9 cellular contexts compared by ENCODE assay signal in genomic region chr4:47010347-47011188, GRCh38. TPM values are rescaled to one million over a fixed set of nuclear protein-coding genes. Genes with fewer than 3 reads are reported as not detected.
DNase-seq lines count a peak whose midpoint lies in the region; ATAC-seq and TF ChIP-seq lines count a peak whose summit lies in the region.
"Had no signal": no experiment of that assay in that cellular context is flagged by ENCODE, and none has a peak within 500 bp of the region (broad histone marks: within the 10 kb centered on the region; RNA-seq: fewer than 3 reads in every experiment).

No MANE protein-coding gene starts in this region.

- no peaks in the 10 kb centered on the region for H3K9me2 ChIP-seq in MM.1S (replicated peaks; ENCODE audit: insufficient read depth, low read length)

- TF ChIP-seq POLR2A in body of pancreas (IDR thresholded peaks at IDR 0.05) = no peak

- no peaks in the 10 kb centered on the region for H4K20me1 ChIP-seq in MM.1S (ENCODE audit: insufficient read depth, low read length)

- peaks cover 17% of the 10 kb centered on the region for H3K4me1 Mint-ChIP-seq in activated CD4-positive, alpha-beta T cell treated with anti-CD3 and anti-CD28 coated beads for 36 hours

- H3K27ac ChIP-seq in MM.1S (ENCODE audit: low read length) = no peak overlapping the region
- no peak overlapping the region for H3K27ac ChIP-seq in body of pancreas

- peak overlapping the region; percentile 74 for H2AFZ ChIP-seq in MM.1S (ENCODE audit: low read length)

- DNase-seq in activated CD4-positive, alpha-beta T cell treated with anti-CD3 and anti-CD28 coated beads for 36 hours = no peak
- no peak for DNase-seq in activated CD4-positive, alpha-beta T cell treated with anti-CD3 and anti-CD28 coated beads, Interleukin-2, amount 50 U/mL, for 1 hour
- DNase-seq in HCEC 1CT = peak; percentile 6
- peak; percentile 74 for DNase-seq in MM.1S
- no peak for DNase-seq in mucosa of descending colon
- DNase-seq in body of pancreas = no peak
- no peak for DNase-seq in NCI-H1048 (lab: John Stamatoyannopoulos, UW)
- no peak for DNase-seq in putamen (ENCODE audit: low spot score)

- intact Hi-C loops in activated CD4-positive, alpha-beta T cell treated with anti-CD3 and anti-CD28 coated beads for 36 hours (cut with DNase I, micrococcal nuclease) = no loop called here
- intact Hi-C loops in mucosa of descending colon (cut with DNase I, micrococcal nuclease) (no loop called here), body of pancreas (cut with DNase I) (no loop called here)

- H3K27me3 ChIP-seq in MM.1S (replicated peaks; ENCODE audit: insufficient read depth, low read length) (no peaks in the 10 kb centered on the region), body of pancreas (no peaks in the 10 kb centered on the region)

- H3K9ac ChIP-seq in MM.1S (ENCODE audit: low read length) = no peak overlapping the region

- peak; percentile 82 for ATAC-seq in activated CD4-positive, alpha-beta T cell treated with anti-CD3 and anti-CD28 coated beads for 36 hours
- peak; percentile 51 for ATAC-seq in mucosa of descending colon
- no peak for ATAC-seq in body of pancreas

- H3K4me3 Mint-ChIP-seq in activated CD4-positive, alpha-beta T cell treated with anti-CD3 and anti-CD28 coated beads for 36 hours = no peak overlapping the region

- peak overlapping the region; percentile 8 for H3K27ac Mint-ChIP-seq in activated CD4-positive, alpha-beta T cell treated with anti-CD3 and anti-CD28 coated beads for 36 hours

- no peaks in the 10 kb centered on the region for H3K9me3 Mint-ChIP-seq in activated CD4-positive, alpha-beta T cell treated with anti-CD3 and anti-CD28 coated beads for 36 hours (ENCODE audit: low read depth)

- H3K9me3 ChIP-seq in MM.1S (replicated peaks; ENCODE audit: insufficient read depth, low read length) (no peaks in the 10 kb centered on the region), mucosa of descending colon (no peaks in the 10 kb centered on the region), body of pancreas (no peaks in the 10 kb centered on the region)

- H3K36me3 ChIP-seq in MM.1S (replicated peaks; ENCODE audit: insufficient read depth, low read length) (no peaks in the 10 kb centered on the region), mucosa of descending colon (ENCODE audit: low read depth) (no peaks in the 10 kb centered on the region), body of pancreas (replicated peaks in 1 of 2; ENCODE audit: insufficient read depth in 1 of 2, low read depth in 2 of 2) (no peaks in the 10 kb centered on the region)

- H3F3A ChIP-seq in MM.1S (ENCODE audit: insufficient read depth, low read length) = no peaks in the 10 kb centered on the region

- H3K27me3 Mint-ChIP-seq in activated CD4-positive, alpha-beta T cell treated with anti-CD3 and anti-CD28 coated beads for 36 hours = no peaks in the 10 kb centered on the region

- CTCF ChIA-PET in activated CD4-positive, alpha-beta T cell treated with anti-CD3 and anti-CD28 coated beads for 36 hours (lab: Charles Lee) = interaction anchor here (1.5 kb wide), 1 partner anchor 112 kb away, joined by 4 read pairs; no protein-coding TSS in a partner anchor

- 0 to 10% methylated on average over 1 of the region's 1 CpG for WGBS in body of pancreas, 2 donors

- H3K4me2 ChIP-seq in MM.1S (ENCODE audit: low read depth, low read length) = peak overlapping the region; percentile 60

- no peaks in the 10 kb centered on the region for H3K79me2 ChIP-seq in MM.1S (ENCODE audit: low read length)

- peak overlapping the region; percentile 6; the same call in 1 of the 2 replicates for H3K4me3 ChIP-seq in MM.1S (ENCODE audit: low read length)
- no peak overlapping the region for H3K4me3 ChIP-seq in mucosa of descending colon
- no peak overlapping the region for H3K4me3 ChIP-seq in body of pancreas

- peaks cover 4% of the 10 kb centered on the region for H3K36me3 Mint-ChIP-seq in activated CD4-positive, alpha-beta T cell treated with anti-CD3 and anti-CD28 coated beads for 36 hours (ENCODE audit: low read depth)

- POLR2A ChIA-PET in activated CD4-positive, alpha-beta T cell treated with anti-CD3 and anti-CD28 coated beads for 36 hours (lab: Charles Lee) = no interaction called here

- TF ChIP-seq CTCF in MM.1S (IDR thresholded peaks at IDR 0.05; ENCODE audit: low read length) (no peak), mucosa of descending colon (IDR thresholded peaks at IDR 0.05) (no peak), body of pancreas (IDR thresholded peaks at IDR 0.05) (no peak)

- H3K4me1 ChIP-seq in MM.1S (ENCODE audit: low read length) (peaks cover 12% of the 10 kb centered on the region), mucosa of descending colon (ENCODE audit: low read depth) (no peaks in the 10 kb centered on the region), body of pancreas (no peaks in the 10 kb centered on the region)

RNA-seq across cellular contexts. Expression of gene GABRA4, which starts 17.2 kb away (rescaled TPM):
- not detected for total RNA-seq in activated CD4-positive, alpha-beta T cell treated with anti-CD3 and anti-CD28 coated beads for 36 hours
- under 1 TPM in 2 of 3 donors, not detected in 1; 0.32 to 0.99 TPM for total RNA-seq in mucosa of descending colon
- under 1 TPM in 1 of 2 donors, not detected in 1; 0.78 TPM for total RNA-seq in body of pancreas
- total RNA-seq: subcutaneous adipose tissue had no signal

RNA-seq across cellular contexts. Expression of gene GABRB1, which starts 20.8 kb away (rescaled TPM):
- total RNA-seq in activated CD4-positive, alpha-beta T cell treated with anti-CD3 and anti-CD28 coated beads for 36 hours = not detected
- under 1 TPM; 0.55 to 0.84 (median 0.82) TPM for total RNA-seq in mucosa of descending colon
- total RNA-seq in body of pancreas = not detected
- total RNA-seq: subcutaneous adipose tissue had no signal

Comparison
In these comparisons a context has a peak if more than half of its experiments do, and no peak if none do; other contexts are left out.
1. DNase-seq: peak in HCEC 1CT (single experiment) and MM.1S (single experiment); none in activated CD4-positive, alpha-beta T cell treated with anti-CD3 and anti-CD28 coated beads for 36 hours (single experiment), activated CD4-positive, alpha-beta T cell treated with anti-CD3 and anti-CD28 coated beads, Interleukin-2, amount 50 U/mL, for 1 hour (single experiment), mucosa of descending colon (0 of 3), body of pancreas (0 of 4), NCI-H1048 (single experiment) and putamen (single experiment).